In the genomic region with DNA sequence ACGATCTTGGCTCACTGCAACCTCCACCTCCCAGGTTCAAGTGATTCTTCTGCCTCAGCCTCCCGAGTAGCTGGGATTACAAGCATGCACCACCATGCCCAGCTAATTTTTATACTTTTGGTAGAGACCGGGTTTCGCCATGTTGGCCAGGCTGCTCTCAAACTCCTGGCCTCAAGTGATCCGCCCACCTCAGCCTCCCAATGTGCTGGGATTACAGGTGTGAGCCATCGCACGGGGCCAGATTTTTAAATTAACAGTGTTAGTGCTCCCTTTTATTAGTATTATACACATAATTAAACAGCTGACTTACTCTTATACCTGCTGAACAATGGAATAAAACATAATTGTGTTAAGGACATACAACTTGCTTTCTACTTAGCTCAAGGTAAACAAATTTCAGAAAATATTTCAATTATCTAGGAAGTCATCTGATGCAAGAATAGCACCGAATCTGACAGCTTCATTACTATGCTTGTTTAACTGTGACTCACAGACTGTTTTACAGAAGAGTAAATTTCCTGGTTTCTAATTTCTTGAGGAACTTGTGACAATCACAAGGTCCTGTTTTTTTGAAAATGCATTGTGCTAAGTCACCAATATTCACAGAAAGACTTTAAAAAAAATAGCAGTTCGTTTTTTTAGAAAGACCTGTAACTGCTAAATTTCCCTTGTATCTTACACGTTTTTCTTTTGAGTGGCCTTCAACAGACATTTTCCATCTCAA, we compare ENCODE assay signal across 9 cellular contexts. TPM values are rescaled to one million over a fixed set of nuclear protein-coding genes. Genes with fewer than 3 reads are reported as not detected.
A peak's percentile ranks its signal among the peaks of the same experiment; 100 is the strongest.
DNase-seq lines count a peak whose midpoint lies in the region; ATAC-seq and TF ChIP-seq lines count a peak whose summit lies in the region.
"Had no signal": no experiment of that assay in that cellular context is flagged by ENCODE, and none has a peak within 500 bp of the region (broad histone marks: within the 10 kb centered on the region; RNA-seq: fewer than 3 reads in every experiment).

No MANE protein-coding gene starts in this region.

- in situ Hi-C loops in brain microvascular endothelial cell (cut with HindIII; ENCODE audit: low pct_ligation_motif_present, low sequenced_read_pairs) (no loop called here), G401 (cut with HindIII; ENCODE audit: low sequenced_read_pairs) (no loop called here)

- peak; percentile 72 to 82 for ATAC-seq in lower lobe of right lung

- H3K27me3 ChIP-seq in ACC112 (ENCODE audit: insufficient read depth, low read length) (no peaks in the 10 kb centered on the region), brain microvascular endothelial cell (replicated peaks) (no peaks in the 10 kb centered on the region), lower lobe of right lung (ENCODE audit: low read depth) (no peaks in the 10 kb centered on the region)

- no peaks in the 10 kb centered on the region for H3K9me3 ChIP-seq in lower lobe of right lung

- no peaks in the 10 kb centered on the region for H3K36me3 ChIP-seq in ACC112 (ENCODE audit: insufficient read depth, low read length)
- H3K36me3 ChIP-seq in brain microvascular endothelial cell (replicated peaks) = no peaks in the 10 kb centered on the region
- no peaks in the 10 kb centered on the region for H3K36me3 ChIP-seq in lower lobe of right lung

- H3K4me1 ChIP-seq in ACC112 (ENCODE audit: control insufficient read depth, insufficient read depth, low read length, unreplicated experiment) = peaks cover 52% of the 10 kb centered on the region
- H3K4me1 ChIP-seq in lower lobe of right lung = peaks cover 21% of the 10 kb centered on the region

- H3K27ac ChIP-seq in ACC112 (ENCODE audit: low read depth, low read length) = peak overlapping the region; percentile 100
- peak overlapping the region; percentile 94 for H3K27ac ChIP-seq in brain microvascular endothelial cell
- H3K27ac ChIP-seq in lower lobe of right lung = peak overlapping the region; percentile 66

- TF ChIP-seq CTCF in LNCaP clone FGC (IDR thresholded peaks at IDR 0.05; ENCODE audit: control insufficient read depth, extremely low read depth, insufficient read depth) (no peak), brain microvascular endothelial cell (IDR thresholded peaks at IDR 0.05; ENCODE audit: low read depth, low read length, missing control alignments) (no peak), lower lobe of right lung (IDR thresholded peaks at IDR 0.05) (no peak)

- DNase-seq in LNCaP clone FGC (ENCODE audit: low read depth) (peak; percentile 71), brain microvascular endothelial cell (no peak), lower lobe of right lung (no peak), G401 (ENCODE audit: low spot score) (no peak), NCI-H2081 (lab: John Stamatoyannopoulos, UW) (no peak), NK-92 (lab: John Stamatoyannopoulos, UW; ENCODE audit: unreplicated experiment) (no peak), NAMALWA (ENCODE audit: low spot score) (no peak)
- DNase-seq: activated T-cell treated with anti-CD3 and anti-CD28 coated beads, Interleukin-2, amount 50 U/mL, for 48 hours had no signal

- H3K79me2 ChIP-seq in ACC112 (ENCODE audit: control insufficient read depth, insufficient read depth, low read length, unreplicated experiment) = peaks cover 42% of the 10 kb centered on the region

- intact Hi-C loops in lower lobe of right lung (cut with DNase I) = no loop called here

- H2AFZ ChIP-seq in ACC112 (ENCODE audit: low read length, unreplicated experiment) = peak overlapping the region; percentile 40

- H3K4me3 ChIP-seq in ACC112 (ENCODE audit: low read depth, low read length) (peak overlapping the region; percentile 60), LNCaP clone FGC (ENCODE audit: low read depth, low read length) (no peak overlapping the region), brain microvascular endothelial cell (ENCODE audit: low read depth, low read length) (no peak overlapping the region), lower lobe of right lung (no peak overlapping the region)

RNA-seq across cellular contexts. Expression of gene SPIRE1, which starts 51.2 kb away (rescaled TPM):
- 42.1 TPM for total RNA-seq in lower lobe of right lung
- 32.9 and 35.0 TPM in 2 replicates for total RNA-seq in G401 (2014; rRNA removed; shearing (Covaris generic))
